In the genomic region with DNA sequence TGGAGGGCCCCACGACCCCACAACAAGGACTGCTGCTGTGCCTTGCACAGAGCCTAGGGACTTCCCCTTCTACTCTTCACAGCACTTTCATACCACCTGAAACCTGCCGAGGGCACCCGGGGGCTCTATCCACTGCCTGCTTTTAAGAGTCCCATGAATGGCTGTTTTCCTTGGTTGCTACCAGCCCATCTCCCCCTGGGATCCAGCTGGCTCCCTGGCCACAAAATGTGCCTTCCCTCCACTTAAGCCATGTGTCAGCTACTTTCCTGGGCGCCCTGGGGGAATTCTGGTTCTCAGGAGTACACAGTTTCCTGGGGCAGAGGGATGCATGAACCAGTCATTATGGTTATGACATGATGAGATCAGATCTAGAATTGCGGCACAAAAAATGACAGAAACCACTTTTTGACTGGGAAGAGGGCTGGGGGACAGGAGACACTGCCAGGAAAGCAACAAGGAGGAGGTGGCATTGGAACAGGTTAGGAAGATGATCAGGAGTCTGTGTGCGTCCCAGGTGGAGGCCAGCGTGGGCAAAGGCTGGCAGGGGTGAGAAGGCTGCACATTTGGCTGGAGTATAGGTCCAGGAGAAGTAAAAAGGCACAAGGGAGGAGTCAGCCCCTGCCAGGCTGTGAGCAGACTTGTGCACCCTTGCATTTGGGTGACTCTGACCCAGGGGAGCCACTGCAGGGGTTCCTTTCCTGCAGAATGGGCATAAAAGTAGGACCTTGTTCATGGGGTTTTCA, we compare ENCODE assay signal across 1 cellular context.
TF ChIP-seq lines count a peak whose summit lies in the region.

No MANE protein-coding gene starts in this region.

TF ChIP-seq in SK-N-SH treated with all-trans-retinoic acid at 6 μM for 48 hours, 23 proteins besides CTCF, POLR2A, EP300 and RAD21 (continued from another document):
- no peak for TF ChIP-seq PATZ1 (CRISPR knock-in tag; IDR thresholded peaks at IDR 0.05; ENCODE audit: borderline replicate concordance)
- no peak for TF ChIP-seq TSHZ2 (CRISPR knock-in tag; IDR thresholded peaks at IDR 0.05)
- no peak for TF ChIP-seq ZFP3 (CRISPR knock-in tag; IDR thresholded peaks at IDR 0.05)
- no peak for TF ChIP-seq ZC3H10 (CRISPR knock-in tag; IDR thresholded peaks at IDR 0.05)
- TF ChIP-seq POU6F1 (CRISPR knock-in tag; IDR thresholded peaks at IDR 0.05; ENCODE audit: borderline replicate concordance, low read depth) = no peak
- no peak for TF ChIP-seq RARB (CRISPR knock-in tag; IDR thresholded peaks at IDR 0.05)
